In the genomic region with DNA sequence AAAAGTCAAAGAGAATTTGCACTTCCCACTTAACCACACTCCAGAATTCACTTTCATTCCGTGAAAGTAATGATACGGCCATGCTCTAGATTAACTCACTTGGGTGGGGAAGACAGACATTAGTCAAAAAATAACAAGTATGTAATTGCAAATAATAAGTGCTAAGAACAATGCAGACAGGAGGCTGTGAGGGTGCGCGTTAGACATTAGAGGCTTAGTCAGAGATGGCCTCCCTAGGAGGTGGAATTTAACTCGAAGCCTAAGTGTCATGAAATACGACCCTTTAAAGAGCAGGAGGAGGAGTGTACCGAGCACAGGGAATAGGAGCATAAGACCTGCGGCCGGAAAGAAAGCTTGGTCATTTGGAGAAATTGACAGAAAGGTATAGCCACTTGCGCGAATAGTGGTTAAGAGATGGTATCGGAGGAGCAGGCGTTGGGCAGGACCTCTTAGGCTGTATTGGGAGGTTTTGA, we compare ENCODE assay signal across 8 cellular contexts. TPM values are rescaled to one million over a fixed set of nuclear protein-coding genes. Genes with fewer than 3 reads are reported as not detected.
A peak's percentile ranks its signal among the peaks of the same experiment; 100 is the strongest.
DNase-seq lines count a peak whose midpoint lies in the region; ATAC-seq and TF ChIP-seq lines count a peak whose summit lies in the region.

No MANE protein-coding gene starts in this region.

- H3K79me1 ChIP-seq in IMR-90 (ENCODE audit: low read depth in 1 of 2, low read length in 2 of 2) = peaks cover 9 to 46% of the 10 kb centered on the region in 2 experiments

- intact Hi-C loops in IMR-90 (cut with micrococcal nuclease) (no loop called here), left ventricle myocardium inferior (cut with micrococcal nuclease) (loop anchor here (10.0 kb wide), 1 partner anchor 625 kb away; no protein-coding TSS in a partner anchor)
- intact Hi-C loops in activated CD4-positive, alpha-beta T cell treated with anti-CD3 and anti-CD28 coated beads, Interleukin-2, amount 10 ng/mL, durations not matched to agents 24 days and 14 days (cut with micrococcal nuclease) = loop anchor here (1.0 to 10.0 kb wide), 8 partner anchors 83 to 1048 kb away; a partner anchor contains a TSS
- intact Hi-C loops in activated T-helper 2 cell treated with anti-CD3 and anti-CD28 coated beads, Interferon-gamma antibody, Interleukin-2, Interleukin-4, amounts not matched to agents 10 μg/mL and 5 μg/mL and 100 μg/mL, durations not matched to agents 14 hours and 24 hours and 36 hours (cut with micrococcal nuclease) = loop anchor here (2.0 to 10.0 kb wide), 5 partner anchors 59 to 335 kb away; a partner anchor contains a TSS

- no peak overlapping the region for H2BK120ac ChIP-seq in IMR-90 (ENCODE audit: low read depth, low read length)

- H3K9ac ChIP-seq in IMR-90 (ENCODE audit: low read depth, low read length) (peak overlapping the region; percentile 73), skeletal muscle satellite cell (ENCODE audit: low read depth, low read length) (peak overlapping the region; percentile 87)

- H3K4me1 ChIP-seq in IMR-90 (ENCODE audit: control insufficient read depth, insufficient read depth, low read length) (peaks cover 1% of the 10 kb centered on the region), left ventricle myocardium inferior (peaks cover 35% of the 10 kb centered on the region), skeletal muscle satellite cell (ENCODE audit: control insufficient read depth, insufficient read depth, low read length) (peaks cover 7% of the 10 kb centered on the region)

- POLR2A ChIA-PET in IMR-90 (lab: Charles Lee; ENCODE audit: unreplicated experiment) = no interaction called here

- no peak overlapping the region for H2BK20ac ChIP-seq in IMR-90 (ENCODE audit: low read depth, low read length)

- peak overlapping the region; percentile 49 for H3K4ac ChIP-seq in IMR-90 (ENCODE audit: low read depth, low read length)

- peaks cover 37% of the 10 kb centered on the region for H3K36me3 Mint-ChIP-seq in activated CD4-positive, alpha-beta T cell treated with anti-CD3 and anti-CD28 coated beads, Interleukin-2, amount 10 ng/mL, durations not matched to agents 24 days and 14 days (ENCODE audit: low read depth)
- peaks cover 43% of the 10 kb centered on the region for H3K36me3 Mint-ChIP-seq in activated T-helper 2 cell treated with anti-CD3 and anti-CD28 coated beads, Interferon-gamma antibody, Interleukin-2, Interleukin-4, amounts not matched to agents 10 μg/mL and 5 μg/mL and 100 μg/mL, durations not matched to agents 14 hours and 24 hours and 36 hours (ENCODE audit: low read depth)

- H2AK5ac ChIP-seq in IMR-90 (ENCODE audit: low read depth, low read length) = no peak overlapping the region; the same call in 1 of the 2 replicates

- H3K27ac ChIP-seq in IMR-90 (ENCODE audit: insufficient read depth, low read length) = peak overlapping the region; percentile 57
- H3K27ac ChIP-seq in left ventricle myocardium inferior (replicated peaks) = peak overlapping the region; percentile 85

- peak; percentile 33 for ATAC-seq in IMR-90 (ENCODE audit: low read depth)

- peak overlapping the region; percentile 96 for H2AFZ ChIP-seq in IMR-90 (replicated peaks; ENCODE audit: low read length, poor library complexity)

- no peaks in the 10 kb centered on the region for H3K9me3 Mint-ChIP-seq in activated CD4-positive, alpha-beta T cell treated with anti-CD3 and anti-CD28 coated beads, Interleukin-2, amount 10 ng/mL, durations not matched to agents 24 days and 14 days
- no peaks in the 10 kb centered on the region for H3K9me3 Mint-ChIP-seq in activated T-helper 2 cell treated with anti-CD3 and anti-CD28 coated beads, Interferon-gamma antibody, Interleukin-2, Interleukin-4, amounts not matched to agents 10 μg/mL and 5 μg/mL and 100 μg/mL, durations not matched to agents 14 hours and 24 hours and 36 hours

- peak overlapping the region; percentile 99 for H3K4me2 ChIP-seq in IMR-90 (ENCODE audit: low read depth, low read length)
- H3K4me2 ChIP-seq in skeletal muscle satellite cell (ENCODE audit: low read length) = peak overlapping the region; percentile 85

- no TSS peak for BruUV-seq in IMR-90 (replicated peaks; lab: Mats Ljungman, UMichigan)

- no peak for TF ChIP-seq RAD21 in IMR-90 (IDR thresholded peaks at IDR 0.05; ENCODE audit: low read length)

- peaks cover 3% of the 10 kb centered on the region for H3K36me3 ChIP-seq in IMR-90 (ENCODE audit: control insufficient read depth, insufficient read depth, low read length)
- peaks cover 30% of the 10 kb centered on the region for H3K36me3 ChIP-seq in left ventricle myocardium inferior
- H3K36me3 ChIP-seq in skeletal muscle satellite cell (ENCODE audit: insufficient read depth, low read length) = peaks cover 31% of the 10 kb centered on the region

- H4K20me1 ChIP-seq in IMR-90 (ENCODE audit: insufficient read depth, low read length) = peaks cover 4% of the 10 kb centered on the region; the same call in 1 of the 2 replicates

- H4K8ac ChIP-seq in IMR-90 (ENCODE audit: low read depth in 2 of 2, low read length in 2 of 2) = peak overlapping the region in 1 of 2 experiments; percentile 91; a peak in 2 of 4 replicates

- H4K5ac ChIP-seq in IMR-90 (ENCODE audit: low read depth, low read length) = peak overlapping the region; percentile 58

- no peak overlapping the region for H2BK15ac ChIP-seq in IMR-90 (ENCODE audit: low read depth, low read length)

- H3K56ac ChIP-seq in IMR-90 (ENCODE audit: extremely low read depth, insufficient read depth, low read length) = peak overlapping the region; percentile 30; the same call in 1 of the 2 replicates

- H3K27me3 ChIP-seq in IMR-90 (ENCODE audit: control insufficient read depth, insufficient read depth, low read length) = no peaks in the 10 kb centered on the region
- no peaks in the 10 kb centered on the region for H3K27me3 ChIP-seq in left ventricle myocardium inferior (ENCODE audit: low read depth)
- H3K27me3 ChIP-seq in skeletal muscle satellite cell (ENCODE audit: control insufficient read depth, insufficient read depth, low read length) = peaks cover 4% of the 10 kb centered on the region

- H3K27me3 Mint-ChIP-seq in activated CD4-positive, alpha-beta T cell treated with anti-CD3 and anti-CD28 coated beads, Interleukin-2, amount 10 ng/mL, durations not matched to agents 24 days and 14 days = peaks cover 9% of the 10 kb centered on the region
- H3K27me3 Mint-ChIP-seq in activated T-helper 2 cell treated with anti-CD3 and anti-CD28 coated beads, Interferon-gamma antibody, Interleukin-2, Interleukin-4, amounts not matched to agents 10 μg/mL and 5 μg/mL and 100 μg/mL, durations not matched to agents 14 hours and 24 hours and 36 hours (ENCODE audit: low read depth) = peaks cover 6% of the 10 kb centered on the region

- peak; percentile 21 for DNase-seq in stimulated activated CD4-positive, alpha-beta T cell treated with anti-CD3 and anti-CD28 coated beads, Interleukin-15, amount 100 ng/mL, for 24 hours
- no peak for DNase-seq in stimulated activated CD4-positive, alpha-beta T cell treated with anti-CD3 and anti-CD28 coated beads, Interleukin-2, amount 100 ng/mL, for 48 hours
- DNase-seq in IMR-90 = peak; percentile 31
- peak; percentile 69 for DNase-seq in activated CD4-positive, alpha-beta T cell treated with anti-CD3 and anti-CD28 coated beads, Interleukin-2, amount 10 ng/mL, durations not matched to agents 24 days and 14 days
- no peak for DNase-seq in left ventricle myocardium inferior
- no peak for DNase-seq in activated effector memory CD4-positive, alpha-beta T cell treated with anti-CD3 and anti-CD28 coated beads, Interleukin-2, amount 50 U/mL, for 16 hours
- DNase-seq in activated T-helper 2 cell treated with anti-CD3 and anti-CD28 coated beads, Interferon-gamma antibody, Interleukin-2, Interleukin-4, amounts not matched to agents 10 μg/mL and 5 μg/mL and 100 μg/mL, durations not matched to agents 14 hours and 24 hours and 36 hours (ENCODE audit: low spot score) = no peak

- H3K4me3 ChIP-seq in IMR-90 (ENCODE audit: insufficient read depth, low read depth, low read length) (peak overlapping the region; percentile 90), left ventricle myocardium inferior (peak overlapping the region; percentile 95), skeletal muscle satellite cell (ENCODE audit: low read length) (peak overlapping the region; percentile 84)

- in situ Hi-C loops in IMR-90 (cut with MboI; ENCODE audit: low sequenced_read_pairs) = no loop called here

- no peaks in the 10 kb centered on the region for H3K9me3 ChIP-seq in IMR-90 (ENCODE audit: control insufficient read depth, insufficient read depth, low read length)
- H3K9me3 ChIP-seq in left ventricle myocardium inferior (replicated peaks) = peaks cover 3% of the 10 kb centered on the region
- no peaks in the 10 kb centered on the region for H3K9me3 ChIP-seq in skeletal muscle satellite cell (replicated peaks; ENCODE audit: low read length)

- peak overlapping the region; percentile 80 for H3K23ac ChIP-seq in IMR-90 (ENCODE audit: low read depth, low read length)

- no peak for TF ChIP-seq POLR2A in IMR-90 (IDR thresholded peaks at IDR 0.05; ENCODE audit: low read depth, low read length)

- no peak overlapping the region for H2BK5ac ChIP-seq in IMR-90 (ENCODE audit: low read depth, low read length, poor library complexity, severe bottlenecking)

- H4K91ac ChIP-seq in IMR-90 (ENCODE audit: insufficient read depth, low read depth, low read length) = no peak overlapping the region

- dilution Hi-C loops in IMR-90 (cut with HindIII; ENCODE audit: low sequenced_read_pairs, unreplicated experiment) = no loop called here

- H3K4me3 Mint-ChIP-seq in activated CD4-positive, alpha-beta T cell treated with anti-CD3 and anti-CD28 coated beads, Interleukin-2, amount 10 ng/mL, durations not matched to agents 24 days and 14 days = no peak overlapping the region
- H3K4me3 Mint-ChIP-seq in activated T-helper 2 cell treated with anti-CD3 and anti-CD28 coated beads, Interferon-gamma antibody, Interleukin-2, Interleukin-4, amounts not matched to agents 10 μg/mL and 5 μg/mL and 100 μg/mL, durations not matched to agents 14 hours and 24 hours and 36 hours (ENCODE audit: low read depth) = no peak overlapping the region

- H3K9me1 ChIP-seq in IMR-90 (ENCODE audit: insufficient read depth, low read length) = peaks cover 3% of the 10 kb centered on the region; the same call in 1 of the 2 replicates

- peaks cover 18% of the 10 kb centered on the region for H3K4me1 Mint-ChIP-seq in activated CD4-positive, alpha-beta T cell treated with anti-CD3 and anti-CD28 coated beads, Interleukin-2, amount 10 ng/mL, durations not matched to agents 24 days and 14 days
- peaks cover 29% of the 10 kb centered on the region for H3K4me1 Mint-ChIP-seq in activated T-helper 2 cell treated with anti-CD3 and anti-CD28 coated beads, Interferon-gamma antibody, Interleukin-2, Interleukin-4, amounts not matched to agents 10 μg/mL and 5 μg/mL and 100 μg/mL, durations not matched to agents 14 hours and 24 hours and 36 hours (ENCODE audit: low read depth)

- TF ChIP-seq CTCF in IMR-90 (conservative IDR thresholded peaks at IDR 0.05; ENCODE audit: low read depth, low read length) (no peak), left ventricle myocardium inferior (IDR thresholded peaks at IDR 0.05; ENCODE audit: borderline replicate concordance) (no peak)

- peak overlapping the region; percentile 55 for H2AK9ac ChIP-seq in IMR-90 (replicated peaks; ENCODE audit: low read depth, low read length, poor library complexity)

- 2% methylated on average over 11 of the region's 13 CpGs; no CpG with 5 or more reads in 1 of the 2 experiments for WGBS in IMR-90 (ENCODE audit: extremely low coverage in 2 of 2, insufficient read length in 1 of 2), 2 experiments

- H3K18ac ChIP-seq in IMR-90 (ENCODE audit: low read depth, low read length) = no peak overlapping the region

- CTCF ChIA-PET in IMR-90 (lab: Yijun Ruan, JAX) = no interaction called here

- H3K14ac ChIP-seq in IMR-90 (replicated peaks; ENCODE audit: low read depth, low read length) = no peak overlapping the region; the same call in none of the 2 replicates

- no peak overlapping the region for H3K27ac Mint-ChIP-seq in activated CD4-positive, alpha-beta T cell treated with anti-CD3 and anti-CD28 coated beads, Interleukin-2, amount 10 ng/mL, durations not matched to agents 24 days and 14 days
- no peak overlapping the region for H3K27ac Mint-ChIP-seq in activated T-helper 2 cell treated with anti-CD3 and anti-CD28 coated beads, Interferon-gamma antibody, Interleukin-2, Interleukin-4, amounts not matched to agents 10 μg/mL and 5 μg/mL and 100 μg/mL, durations not matched to agents 14 hours and 24 hours and 36 hours

RNA-seq across cellular contexts. Expression of a gene that starts 0.6 kb away (rescaled TPM):
- total RNA-seq in IMR-90 (2012; rRNA removed) (5.0 and 16.1 TPM in 2 replicates), left ventricle myocardium inferior (10.7 TPM)
- polyA plus RNA-seq in IMR-90 (2012; rRNA removed) = 27.4 and 27.9 TPM in 2 replicates
- 10.6 and 17.5 TPM in 2 replicates for polyA plus RNA-seq in IMR-90 (2012; cell fraction: cytosol; rRNA removed)
- 2.8 and 8.7 TPM in 2 replicates for polyA plus RNA-seq in IMR-90 (2012; cell fraction: nucleus; rRNA removed; ENCODE audit: low replicate concordance)
- total RNA-seq in activated CD4-positive, alpha-beta T cell treated with anti-CD3 and anti-CD28 coated beads, Interleukin-2, amount 10 ng/mL, durations not matched to agents 24 days and 14 days = 64.3 and 68.8 TPM in 2 replicates
- total RNA-seq in skeletal muscle satellite cell (2012; rRNA removed) = 8.7 and 12.2 TPM in 2 replicates
- total RNA-seq in activated T-helper 2 cell treated with anti-CD3 and anti-CD28 coated beads, Interferon-gamma antibody, Interleukin-2, Interleukin-4, amounts not matched to agents 10 μg/mL and 5 μg/mL and 100 μg/mL, durations not matched to agents 14 hours and 24 hours and 36 hours = 65.8 and 77.2 TPM in 2 replicates

Comparison
In these comparisons a context has a peak if more than half of its experiments do, and no peak if none do; other contexts are left out.
1. DNase-seq: peak in stimulated activated CD4-positive, alpha-beta T cell treated with anti-CD3 and anti-CD28 coated beads, Interleukin-15, amount 100 ng/mL, for 24 hours (single experiment), IMR-90 (single experiment) and activated CD4-positive, alpha-beta T cell treated with anti-CD3 and anti-CD28 coated beads, Interleukin-2, amount 10 ng/mL, durations not matched to agents 24 days and 14 days (single experiment); none in stimulated activated CD4-positive, alpha-beta T cell treated with anti-CD3 and anti-CD28 coated beads, Interleukin-2, amount 100 ng/mL, for 48 hours (0 of 2), left ventricle myocardium inferior (single experiment), activated effector memory CD4-positive, alpha-beta T cell treated with anti-CD3 and anti-CD28 coated beads, Interleukin-2, amount 50 U/mL, for 16 hours (single experiment) and activated T-helper 2 cell treated with anti-CD3 and anti-CD28 coated beads, Interferon-gamma antibody, Interleukin-2, Interleukin-4, amounts not matched to agents 10 μg/mL and 5 μg/mL and 100 μg/mL, durations not matched to agents 14 hours and 24 hours and 36 hours (single experiment).
2. Peak in every context shown above with its lines, with median percentiles within 50 percentile points of each other: H3K4me3 ChIP-seq.